ENCODE assay signal across 12 cellular contexts in the genomic region with DNA sequence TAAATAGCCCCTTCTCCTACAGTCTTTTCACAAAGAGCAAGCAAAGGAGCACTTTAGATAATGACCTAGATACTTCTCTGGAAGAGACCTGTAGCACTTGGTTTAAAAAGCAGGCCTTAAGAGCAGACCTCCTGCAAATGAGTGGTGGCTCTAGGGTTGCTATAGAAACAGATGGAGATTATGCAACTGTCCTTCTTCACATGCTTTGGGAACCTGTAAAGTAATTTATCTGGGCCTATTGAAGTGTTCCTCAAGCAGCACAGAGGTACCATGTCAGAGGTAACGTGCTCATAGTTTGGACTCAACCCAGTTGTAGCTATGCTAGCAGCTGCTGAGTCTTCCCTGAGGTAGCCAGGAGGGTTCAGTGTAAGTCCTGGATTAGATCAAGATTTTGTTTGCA.
"Had no signal": no experiment of that assay in that cellular context is flagged by ENCODE, and none has a peak within 500 bp of the region (broad histone marks: within the 10 kb centered on the region; RNA-seq: fewer than 3 reads in every experiment).

No MANE protein-coding gene starts in this region.

- H3K27ac ChIP-seq: lower lobe of right lung, tibial artery, uterus had no signal

- DNase-seq: activated CD4-positive, alpha-beta T cell treated with anti-CD3 and anti-CD28 coated beads, Interleukin-2, amount 10 ng/mL, durations not matched to agents 7 days and 5 days; activated CD8-positive, alpha-beta memory T cell treated with anti-CD3 and anti-CD28 coated beads, Interleukin-2, amount 50 U/mL, for 48 hours; activated naive CD8-positive, alpha-beta T cell treated with anti-CD3 and anti-CD28 coated beads, Interleukin-2, amount 10 ng/mL, durations not matched to agents 7 days and 5 days; cerebellar nuclear complex; head of caudate nucleus; left cardiac atrium; lower lobe of right lung; nephron progenitor cell; stimulated activated CD4-positive, alpha-beta T cell treated with anti-CD3 and anti-CD28 coated beads, Interleukin-1b, Interleukin-23, amount 100 ng/mL, for 48 hours; stomach; tibial artery; uterus had no signal

- ATAC-seq: left cardiac atrium, lower lobe of right lung had no signal

- H3K9me3 ChIP-seq: lower lobe of right lung, stomach, tibial artery, uterus had no signal

- H3K4me1 ChIP-seq: lower lobe of right lung, tibial artery, uterus had no signal

- H3K36me3 ChIP-seq: lower lobe of right lung, stomach, tibial artery, uterus had no signal

- H3K27me3 ChIP-seq: stomach, tibial artery, uterus had no signal

- H3K4me3 ChIP-seq: lower lobe of right lung, stomach, tibial artery, uterus had no signal
